ENCODE assay signal across 9 cellular contexts in genomic region chr11:64864473-64865285, GRCh38. TPM values are rescaled to one million over a fixed set of nuclear protein-coding genes. Genes with fewer than 3 reads are reported as not detected.
DNase-seq lines count a peak whose midpoint lies in the region; ATAC-seq and TF ChIP-seq lines count a peak whose summit lies in the region.
"Had no signal": no experiment of that assay in that cellular context is flagged by ENCODE, and none has a peak within 500 bp of the region (broad histone marks: within the 10 kb centered on the region; RNA-seq: fewer than 3 reads in every experiment).

No MANE protein-coding gene starts in this region.

- H3K9me3 ChIP-seq in esophagus muscularis mucosa (no peaks in the 10 kb centered on the region), osteoblast (ENCODE audit: low read depth, low read length) (no peaks in the 10 kb centered on the region)

- TF ChIP-seq POLR2A in esophagus muscularis mucosa (IDR thresholded peaks at IDR 0.05; ENCODE audit: low read depth), result no peak

- intact Hi-C loops in esophagus muscularis mucosa (cut with DNase I), result no loop called here

- in situ Hi-C loops in G401 (cut with HindIII; ENCODE audit: low sequenced_read_pairs), result no loop called here

- ATAC-seq in HG02588 (IDR thresholded peaks at IDR 0.05; ENCODE audit: unreplicated experiment), result peak; percentile 11
- ATAC-seq in activated CD4-positive, CD25-positive, alpha-beta regulatory T cell treated with anti-CD3 and anti-CD28 coated beads, Interleukin-2, amount 50 U/mL, for 24 hours, result peak; percentile 31 to 36
- ATAC-seq in HG03039 (IDR thresholded peaks at IDR 0.05; ENCODE audit: unreplicated experiment), result no peak

- DNase-seq in G401 (ENCODE audit: low spot score) (peak; percentile 59), esophagus muscularis mucosa (ENCODE audit: extremely low spot score) (peak; percentile 95), osteoblast (ENCODE audit: insufficient read length, low spot score, missing footprints) (peak; percentile 98), COLO829 (ENCODE audit: low spot score) (no peak), NCI-H1105 treated with DMSO at 0.1 percent for 48 hours (lab: John Stamatoyannopoulos, UW) (no peak)

- H3K4me1 ChIP-seq in esophagus muscularis mucosa, result peaks cover 96 to 100% (median 98%) of the 10 kb centered on the region in 4 donors
- H3K4me1 ChIP-seq in osteoblast (ENCODE audit: insufficient read depth, low read length), result peaks cover 60% of the 10 kb centered on the region

- 45% methylated on average over 9 of the region's 18 CpGs for WGBS in esophagus muscularis mucosa

- H3K4me2 ChIP-seq in osteoblast (ENCODE audit: insufficient read depth, low read length), result peak overlapping the region; percentile 65

- peaks cover 51% of the 10 kb centered on the region for H4K20me1 ChIP-seq in osteoblast (ENCODE audit: insufficient read depth, low read length)

- TF ChIP-seq CTCF in esophagus muscularis mucosa (IDR thresholded peaks at IDR 0.05), result peak in 1 of 3 experiments; percentile 6
- TF ChIP-seq CTCF in osteoblast (IDR thresholded peaks at IDR 0.05; ENCODE audit: extremely low read depth, low read depth, low read length), result no peak

- peaks cover 85% of the 10 kb centered on the region for H3K79me2 ChIP-seq in osteoblast (ENCODE audit: insufficient read depth, low read length)

- peak; percentile 49 for TF ChIP-seq EP300 in esophagus muscularis mucosa (IDR thresholded peaks at IDR 0.05)

- H3K27ac ChIP-seq in esophagus muscularis mucosa (replicated peaks in 1 of 4) (peak overlapping the region; percentile 93 to 98 (median 94)), osteoblast (ENCODE audit: low read depth, low read length) (peak overlapping the region; percentile 96)
- H3K27ac ChIP-seq: SK-N-MC had no signal

- H3K4me3 ChIP-seq in esophagus muscularis mucosa (peak overlapping the region; percentile 3 to 45 (median 32)), osteoblast (ENCODE audit: insufficient read depth, low read length) (peak overlapping the region; percentile 51)
- H3K4me3 ChIP-seq: SK-N-MC had no signal

- no peak overlapping the region for H2AFZ ChIP-seq in osteoblast (ENCODE audit: low read length)

- H3K27me3 ChIP-seq in esophagus muscularis mucosa (no peaks in the 10 kb centered on the region), osteoblast (ENCODE audit: insufficient read depth, low read length) (no peaks in the 10 kb centered on the region)

- H3K36me3 ChIP-seq in esophagus muscularis mucosa (peaks cover 4 to 16% (median 10%) of the 10 kb centered on the region in 4 donors), osteoblast (ENCODE audit: insufficient read depth, low read length) (peaks cover 37% of the 10 kb centered on the region)

RNA-seq across cellular contexts. Expression of gene EHD1, which starts 13.7 kb away (rescaled TPM):
- 25.3 and 32.4 TPM in 2 replicates for total RNA-seq in G401 (2014; rRNA removed; shearing (Covaris generic))
- total RNA-seq in esophagus muscularis mucosa (100 to 1,000 TPM in 2 of 4 donors, 10 to 100 TPM in 2; 57.0 to 193 (median 104) TPM), osteoblast (51.3 and 51.4 TPM in 2 replicates)

RNA-seq across cellular contexts. Expression of gene CDC42BPG, which starts 20.2 kb away (rescaled TPM):
- 1.6 and 2.3 TPM in 2 replicates for total RNA-seq in G401 (2014; rRNA removed; shearing (Covaris generic))
- under 1 TPM in 3 of 4 donors, not detected in 1; 0.33 to 0.46 (median 0.39) TPM for total RNA-seq in esophagus muscularis mucosa
- total RNA-seq in osteoblast, result under 0.01 and 0.29 TPM in 2 replicates

RNA-seq across cellular contexts. Expression of gene ATG2A, which starts 52.3 kb away (rescaled TPM):
- 15.8 and 20.5 TPM in 2 replicates for total RNA-seq in G401 (2014; rRNA removed; shearing (Covaris generic))
- total RNA-seq in esophagus muscularis mucosa, result 10 to 100 TPM; 19.9 to 28.7 (median 26.1) TPM
- total RNA-seq in osteoblast, result 20.0 and 25.7 TPM in 2 replicates

RNA-seq across cellular contexts. Expression of gene MEN1, which starts 54.3 kb away (rescaled TPM):
- total RNA-seq in G401 (2014; rRNA removed; shearing (Covaris generic)), result 12.3 and 13.9 TPM in 2 replicates
- 10 to 100 TPM; 10.4 to 18.7 (median 11.5) TPM for total RNA-seq in esophagus muscularis mucosa
- 12.3 and 13.3 TPM in 2 replicates for total RNA-seq in osteoblast

RNA-seq across cellular contexts. Expression of gene PPP2R5B, which starts 59.8 kb away (rescaled TPM):
- total RNA-seq in G401 (2014; rRNA removed; shearing (Covaris generic)), result 11.7 and 20.5 TPM in 2 replicates
- total RNA-seq in esophagus muscularis mucosa, result 10 to 100 TPM; 24.1 to 38.8 (median 29.0) TPM
- 6.2 and 6.8 TPM in 2 replicates for total RNA-seq in osteoblast

Comparison
In these comparisons a context has a peak if more than half of its experiments do, and no peak if none do; other contexts are left out.
1. DNase-seq: peak in G401 (single experiment), esophagus muscularis mucosa (single experiment) and osteoblast (single experiment); none in COLO829 (single experiment) and NCI-H1105 treated with DMSO at 0.1 percent for 48 hours (single experiment).